23 cellular contexts compared by ENCODE assay signal in the genomic region with DNA sequence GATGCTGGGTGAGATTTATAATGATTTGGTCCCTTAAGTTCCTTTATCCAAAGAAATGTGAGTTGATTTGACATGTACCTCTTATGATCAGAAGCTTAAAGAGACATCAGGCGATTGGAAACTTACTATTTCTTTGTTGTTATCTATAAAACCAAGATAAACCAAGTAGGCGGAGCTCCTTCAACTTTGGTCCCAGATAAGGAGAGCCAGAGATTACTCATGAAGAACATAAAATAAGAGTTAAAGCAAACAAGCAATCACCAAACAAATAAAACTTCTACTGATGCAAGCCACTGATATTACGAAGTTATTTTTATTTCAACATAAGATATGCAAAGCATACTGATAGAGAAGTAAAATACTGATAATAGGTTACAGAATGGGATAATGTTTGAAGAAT.
DNase-seq lines count a peak whose midpoint lies in the region; ATAC-seq and TF ChIP-seq lines count a peak whose summit lies in the region.
"Had no signal": no experiment of that assay in that cellular context is flagged by ENCODE, and none has a peak within 500 bp of the region (broad histone marks: within the 10 kb centered on the region; RNA-seq: fewer than 3 reads in every experiment).

No MANE protein-coding gene starts in this region.

- H2BK15ac ChIP-seq in mesendoderm (replicated peaks; ENCODE audit: low read depth): no peak overlapping the region

- no peak overlapping the region for H3K18ac ChIP-seq in mesendoderm (ENCODE audit: low read length)

- peaks cover 6% of the 10 kb centered on the region for H3K4me1 Mint-ChIP-seq in endodermal cell
- H3K4me1 Mint-ChIP-seq: CD14-positive monocyte; CD4-positive, alpha-beta memory T cell; CD4-positive, CD25-positive, alpha-beta regulatory T cell; CD8-positive, alpha-beta memory T cell had no signal

- no peak overlapping the region for H3K23ac ChIP-seq in mesendoderm (ENCODE audit: low read length)

- DNase-seq in PC-3: no peak
- no peak for DNase-seq in endodermal cell
- DNase-seq in mesendoderm: peak; percentile 35
- no peak for DNase-seq in foreskin keratinocyte
- DNase-seq: 8988T; ACHN; BE2C; C1 segment of cervical spinal cord; CD4-positive, alpha-beta memory T cell; CD4-positive, CD25-positive, alpha-beta regulatory T cell; CD8-positive, alpha-beta memory T cell; COR-L47; DMS 273 treated with DMSO at 0.1 percent for 48 hours; DMS153; DMS79; DND-41; EL; GDM1 had no signal

- H3K27me3 ChIP-seq in PC-3 (ENCODE audit: low read length) (no peaks in the 10 kb centered on the region), endodermal cell (ENCODE audit: control insufficient read depth, insufficient read depth, low read length, poor library complexity, severe bottlenecking) (no peaks in the 10 kb centered on the region), mesendoderm (ENCODE audit: insufficient read depth, low read length, poor library complexity) (no peaks in the 10 kb centered on the region), foreskin keratinocyte (no peaks in the 10 kb centered on the region)
- H3K27me3 ChIP-seq: BE2C, BLaER1 had no signal

- H3K36me3 ChIP-seq in PC-3 (ENCODE audit: low read depth, low read length) (no peaks in the 10 kb centered on the region), endodermal cell (ENCODE audit: control insufficient read depth, insufficient read depth, low read length) (no peaks in the 10 kb centered on the region), mesendoderm (ENCODE audit: control insufficient read depth, insufficient read depth, low read length) (no peaks in the 10 kb centered on the region)
- H3K36me3 ChIP-seq: BE2C, BLaER1 had no signal

- no peak overlapping the region for H2AK5ac ChIP-seq in mesendoderm (ENCODE audit: low read length)

- TF ChIP-seq CTCF in PC-3 (conservative IDR thresholded peaks at IDR 0.05; ENCODE audit: low read depth, low read length) (no peak), endodermal cell (conservative IDR thresholded peaks at IDR 0.05) (no peak), foreskin keratinocyte (conservative IDR thresholded peaks at IDR 0.05) (no peak)

- no peak overlapping the region for H3K27ac ChIP-seq in PC-3 (ENCODE audit: low read length)
- H3K27ac ChIP-seq in endodermal cell (ENCODE audit: low read depth, low read length): no peak overlapping the region
- H3K27ac ChIP-seq in mesendoderm (ENCODE audit: low read depth, low read length): no peak overlapping the region
- no peak overlapping the region for H3K27ac ChIP-seq in foreskin keratinocyte
- H3K27ac ChIP-seq: BLaER1 had no signal

- H3K36me3 Mint-ChIP-seq in endodermal cell (ENCODE audit: low read depth): no peaks in the 10 kb centered on the region
- H3K36me3 Mint-ChIP-seq: CD14-positive monocyte; CD4-positive, alpha-beta memory T cell; CD4-positive, CD25-positive, alpha-beta regulatory T cell; CD8-positive, alpha-beta memory T cell had no signal

- H3K9me3 ChIP-seq in PC-3 (ENCODE audit: low read length): no peaks in the 10 kb centered on the region
- H3K9me3 ChIP-seq in endodermal cell (ENCODE audit: control insufficient read depth, low read length): no peaks in the 10 kb centered on the region
- H3K9me3 ChIP-seq: BE2C, BLaER1 had no signal

- H3K4me2 ChIP-seq in PC-3 (ENCODE audit: low read length): no peak overlapping the region
- no peak overlapping the region for H3K4me2 ChIP-seq in mesendoderm (ENCODE audit: low read length)
- H3K4me2 ChIP-seq: BLaER1 had no signal

- WGBS in endodermal cell (ENCODE audit: insufficient coverage in 1 of 2, insufficient read length in 1 of 2), 2 experiments: 70% methylated on average over 2 of the region's 3 CpGs; no CpG with 5 or more reads in 1 of the 2 experiments
- no CpG with 5 or more reads among the region's 3 CpGs for WGBS in mesendoderm (ENCODE audit: extremely low coverage, insufficient coverage, low lambda C conversion rate)

- no peak overlapping the region for H2BK5ac ChIP-seq in mesendoderm (ENCODE audit: low read length)

- H3F3A ChIP-seq in PC-3 (ENCODE audit: low read length, unreplicated experiment): no peaks in the 10 kb centered on the region

- H3K9ac ChIP-seq in PC-3 (ENCODE audit: low read length): no peak overlapping the region
- no peak overlapping the region for H3K9ac ChIP-seq in endodermal cell (ENCODE audit: extremely low read depth, low read length, poor library complexity, severe bottlenecking)
- no peak overlapping the region for H3K9ac ChIP-seq in mesendoderm (ENCODE audit: low read length)
- H3K9ac ChIP-seq: BLaER1 had no signal

- no peak overlapping the region for H3K4me3 Mint-ChIP-seq in endodermal cell
- H3K4me3 Mint-ChIP-seq: CD14-positive monocyte; CD4-positive, alpha-beta memory T cell; CD4-positive, CD25-positive, alpha-beta regulatory T cell; CD8-positive, alpha-beta memory T cell had no signal

- intact Hi-C loops in PC-3 (cut with micrococcal nuclease): no loop called here

- H3K27ac Mint-ChIP-seq in endodermal cell: no peak overlapping the region
- H3K27ac Mint-ChIP-seq: CD14-positive monocyte; CD4-positive, alpha-beta memory T cell; CD4-positive, CD25-positive, alpha-beta regulatory T cell; CD8-positive, alpha-beta memory T cell had no signal

- no peak overlapping the region for H2AFZ ChIP-seq in PC-3 (ENCODE audit: low read length)

- no peak overlapping the region for H2BK120ac ChIP-seq in mesendoderm (ENCODE audit: low read depth, low read length)

- H3K4ac ChIP-seq in mesendoderm (ENCODE audit: low read depth, low read length): no peak overlapping the region

- H3K9me3 Mint-ChIP-seq in endodermal cell: no peaks in the 10 kb centered on the region

- H3K79me2 ChIP-seq in PC-3 (ENCODE audit: low read length): no peaks in the 10 kb centered on the region
- H3K79me2 ChIP-seq in mesendoderm (ENCODE audit: control insufficient read depth, insufficient read depth, low read length): no peaks in the 10 kb centered on the region

- BruUV-seq in PC-3 (replicated peaks; lab: Mats Ljungman, UMichigan): no TSS peak

- H3K4me1 ChIP-seq in PC-3 (ENCODE audit: insufficient read depth, low read length): no peaks in the 10 kb centered on the region
- no peaks in the 10 kb centered on the region for H3K4me1 ChIP-seq in endodermal cell (ENCODE audit: control insufficient read depth, insufficient read depth, low read length)
- no peaks in the 10 kb centered on the region for H3K4me1 ChIP-seq in mesendoderm (ENCODE audit: control insufficient read depth, low read depth, low read length)
- no peaks in the 10 kb centered on the region for H3K4me1 ChIP-seq in foreskin keratinocyte
- H3K4me1 ChIP-seq: BE2C, BLaER1 had no signal

- no peaks in the 10 kb centered on the region for H3K79me1 ChIP-seq in mesendoderm (ENCODE audit: low read length)

- ATAC-seq in PC-3 (peak; percentile 42; the same call in 1 of the 2 replicates), GM21723 (IDR thresholded peaks at IDR 0.05; ENCODE audit: unreplicated experiment) (no peak), GM18505 (IDR thresholded peaks at IDR 0.05; ENCODE audit: unreplicated experiment) (no peak), foreskin keratinocyte (no peak)
- ATAC-seq: GM12878 had no signal

- H4K5ac ChIP-seq in mesendoderm (ENCODE audit: low read length): no peak overlapping the region

- H4K20me1 ChIP-seq in PC-3 (ENCODE audit: low read length): no peaks in the 10 kb centered on the region
- H4K20me1 ChIP-seq: BLaER1 had no signal

- no peak overlapping the region for H3K56ac ChIP-seq in mesendoderm (ENCODE audit: low read length)

- no peak overlapping the region for H3K4me3 ChIP-seq in PC-3 (ENCODE audit: low read length)
- H3K4me3 ChIP-seq in endodermal cell (ENCODE audit: low read length): peak overlapping the region; percentile 3
- H3K4me3 ChIP-seq in mesendoderm (ENCODE audit: low read length): no peak overlapping the region
- H3K4me3 ChIP-seq: BLaER1, GM12878 had no signal

- POLR2A ChIA-PET in PC-3 (lab: Charles Lee; ENCODE audit: unreplicated experiment): no interaction called here

- H4K8ac ChIP-seq in mesendoderm (ENCODE audit: low read depth, low read length): no peak overlapping the region

- no peak for TF ChIP-seq POLR2A in GM18505 (IDR thresholded peaks at IDR 0.05; ENCODE audit: borderline replicate concordance, extremely low read depth, insufficient read depth, insufficient read length)

- no peaks in the 10 kb centered on the region for H3K27me3 Mint-ChIP-seq in endodermal cell (ENCODE audit: insufficient read depth)
- H3K27me3 Mint-ChIP-seq: CD4-positive, alpha-beta memory T cell; CD4-positive, CD25-positive, alpha-beta regulatory T cell; CD8-positive, alpha-beta memory T cell had no signal

- H3K9me2 ChIP-seq in PC-3 (replicated peaks; ENCODE audit: low read length): no peaks in the 10 kb centered on the region

- CTCF ChIA-PET in PC-3 (lab: Charles Lee): interaction anchor here (0.6 kb wide), 1 partner anchor 59 kb away, joined by 3 read pairs; no protein-coding TSS in a partner anchor
